Comparison of ENCODE assay signal across 8 cellular contexts in the genomic region with DNA sequence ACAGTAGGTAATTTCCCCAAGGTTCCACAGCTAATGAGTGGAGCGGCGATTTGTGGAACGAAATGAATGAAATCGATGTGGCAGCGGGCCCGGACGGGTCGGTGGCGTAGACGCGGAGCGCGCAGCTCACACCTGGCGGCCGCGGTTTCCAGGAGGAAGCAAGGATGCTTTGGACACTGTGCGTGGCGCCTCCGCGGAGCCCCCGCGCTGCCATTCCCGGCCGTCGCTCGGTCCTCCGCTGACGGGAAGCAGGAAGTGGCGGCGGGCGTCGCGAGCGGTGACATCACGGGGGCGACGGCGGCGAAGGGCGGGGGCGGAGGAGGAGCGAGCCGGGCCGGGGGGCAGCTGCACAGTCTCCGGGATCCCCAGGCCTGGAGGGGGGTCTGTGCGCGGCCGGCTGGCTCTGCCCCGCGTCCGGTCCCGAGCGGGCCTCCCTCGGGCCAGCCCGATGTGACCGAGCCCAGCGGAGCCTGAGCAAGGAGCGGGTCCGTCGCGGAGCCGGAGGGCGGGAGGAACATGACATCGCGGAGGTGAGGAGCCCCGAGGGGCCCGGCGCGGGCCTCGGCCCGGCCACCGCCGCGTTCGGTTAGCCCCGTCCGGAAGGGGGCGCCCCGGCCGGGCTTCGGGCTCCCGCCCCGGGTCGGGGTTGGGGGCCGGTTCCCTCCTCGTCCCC. TPM values are rescaled to one million over a fixed set of nuclear protein-coding genes. Genes with fewer than 3 reads are reported as not detected.
DNase-seq lines count a peak whose midpoint lies in the region; ATAC-seq and TF ChIP-seq lines count a peak whose summit lies in the region.

A gene (plus strand): TSS at position 352 of the 673 bp plus-strand sequence. CDS start 165 bp downstream, at position 517.

- H3K36me3 ChIP-seq in kidney epithelial cell (ENCODE audit: control insufficient read depth, insufficient read depth, low read length): no peaks in the 10 kb centered on the region

- TF ChIP-seq CTCF in AG04450 (IDR thresholded peaks at IDR 0.05; ENCODE audit: low read depth, low read length) (peak; percentile 33), kidney epithelial cell (IDR thresholded peaks at IDR 0.05; ENCODE audit: insufficient read depth, low read length, poor library complexity, severe bottlenecking) (no peak)

- H3K27me3 ChIP-seq in AG04450 (ENCODE audit: control insufficient read depth, insufficient read depth, low read length): no peaks in the 10 kb centered on the region
- no peaks in the 10 kb centered on the region for H3K27me3 ChIP-seq in kidney epithelial cell (ENCODE audit: control insufficient read depth, insufficient read depth, low read length)

- CTCF ChIA-PET in AG04450 (lab: Charles Lee): interaction anchor here (0.6 kb wide), 1 partner anchor 223 kb away, joined by 3 read pairs; no protein-coding TSS in a partner anchor

- ATAC-seq in GM18861 (IDR thresholded peaks at IDR 0.05; ENCODE audit: unreplicated experiment) (peak; percentile 69), HG03095 (IDR thresholded peaks at IDR 0.05; ENCODE audit: unreplicated experiment) (peak; percentile 65)

- H3K4me3 ChIP-seq in AG04450 (ENCODE audit: low read depth, low read length): peak within 1 kb of the TSS; percentile 94
- peak within 1 kb of the TSS; percentile 99 for H3K4me3 ChIP-seq in kidney epithelial cell (ENCODE audit: low read depth, low read length)

- H3K9me3 ChIP-seq in AG04450 (ENCODE audit: control insufficient read depth, insufficient read depth, low read length): no peaks in the 10 kb centered on the region

- peak within 1 kb of the TSS; percentile 96 for H3K27ac ChIP-seq in AG04450 (ENCODE audit: low read depth, low read length)

- DNase-seq in AG04450 (ENCODE audit: low read depth, low spot score) (no peak), NCI-H345 (lab: John Stamatoyannopoulos, UW) (peak; percentile 87), cerebellar cortex (ENCODE audit: low spot score) (peak; percentile 80), kidney epithelial cell (ENCODE audit: low read depth) (no peak)
- DNase-seq in activated CD4-positive, CD25-positive, alpha-beta regulatory T cell treated with anti-CD3 and anti-CD28 coated beads, Interleukin-2, amount 50 U/mL, for 72 hours: peak; percentile 92
- peak; percentile 78 to 88 for DNase-seq in stimulated activated CD4-positive, alpha-beta T cell treated with anti-CD3 and anti-CD28 coated beads, Interleukin-15, amount 100 ng/mL, for 48 hours (ENCODE audit: low read depth in 2 of 2)

- POLR2A ChIA-PET in AG04450 (lab: Yijun Ruan, JAX): interaction anchor here (0.6 to 1.0 kb wide), 2 partner anchors 9 to 21 kb away, joined by 5 to 6 read pairs; no protein-coding TSS in a partner anchor

RNA-seq across cellular contexts. Expression of the gene that starts here (rescaled TPM):
- polyA plus RNA-seq in AG04450 (2011; rRNA removed): 91.0 and 137 TPM in 2 replicates
- 88.5 and 102 TPM in 2 replicates for polyA minus RNA-seq in AG04450 (2011; rRNA and poly(A)+ RNA removed)
- total RNA-seq in kidney epithelial cell: 90.5 and 91.1 TPM in 2 replicates

Comparison
In these comparisons a context has a peak if more than half of its experiments do, and no peak if none do; other contexts are left out.
1. DNase-seq: peak in NCI-H345 (single experiment), activated CD4-positive, CD25-positive, alpha-beta regulatory T cell treated with anti-CD3 and anti-CD28 coated beads, Interleukin-2, amount 50 U/mL, for 72 hours (single experiment), cerebellar cortex (single experiment) and stimulated activated CD4-positive, alpha-beta T cell treated with anti-CD3 and anti-CD28 coated beads, Interleukin-15, amount 100 ng/mL, for 48 hours (2 of 2); none in AG04450 (single experiment) and kidney epithelial cell (single experiment).